Comparison of ENCODE assay signal across 8 cellular contexts in the genomic region with DNA sequence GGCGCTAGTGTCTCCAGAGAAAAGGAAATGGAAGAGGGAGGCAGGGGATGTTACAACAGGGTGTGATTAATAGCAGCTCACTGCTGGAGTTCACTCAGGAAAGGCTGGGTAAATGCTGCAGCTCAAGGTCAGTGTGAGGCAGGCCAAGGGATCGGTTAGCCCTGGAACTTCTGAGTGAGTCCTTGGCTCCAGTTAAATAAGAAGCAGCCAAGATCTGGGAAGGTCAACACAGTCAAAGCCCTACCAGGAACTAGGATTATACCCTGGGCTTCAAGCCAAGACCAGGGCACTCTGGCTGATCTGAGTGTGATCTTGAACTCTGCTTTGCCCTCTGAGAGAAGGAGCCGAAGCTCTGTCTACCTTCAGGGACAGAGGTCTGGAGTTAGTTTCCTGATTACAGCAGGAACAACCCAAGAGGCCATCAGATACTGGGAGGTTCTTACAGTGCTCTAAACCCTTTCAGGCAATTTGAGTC. TPM values are rescaled to one million over a fixed set of nuclear protein-coding genes. Genes with fewer than 3 reads are reported as not detected.
DNase-seq lines count a peak whose midpoint lies in the region; ATAC-seq lines count a peak whose summit lies in the region.

No MANE protein-coding gene starts in this region.

- DNase-seq in ELR (ENCODE audit: low read depth) (peak; percentile 18), RPMI7951 (ENCODE audit: low read depth) (peak; percentile 66), Right ventricle myocardium inferior (ENCODE audit: missing footprints) (no peak), renal cortical epithelial cell (ENCODE audit: low read depth) (peak; percentile 83), NCI-H2107 (lab: John Stamatoyannopoulos, UW) (no peak)
- DNase-seq in stimulated activated naive CD8-positive, alpha-beta T cell treated with anti-CD3 and anti-CD28 coated beads, Interleukin-15, Interleukin-2, amounts not matched to agents 100 U/mL and 50 U/mL, for 24 hours = no peak

- ATAC-seq in Right ventricle myocardium inferior (peak; percentile 96), GM19351 (IDR thresholded peaks at IDR 0.05; ENCODE audit: unreplicated experiment) (no peak), HG02981 (IDR thresholded peaks at IDR 0.05; ENCODE audit: unreplicated experiment) (no peak)
- ATAC-seq in stimulated activated naive CD8-positive, alpha-beta T cell treated with anti-CD3 and anti-CD28 coated beads, Interleukin-15, Interleukin-2, amounts not matched to agents 100 U/mL and 50 U/mL, for 24 hours = no peak

- intact Hi-C loops in Right ventricle myocardium inferior (cut with DNase I) = loop anchor here (5.0 kb wide), 2 partner anchors 46 to 104 kb away; a partner anchor contains a TSS

RNA-seq across cellular contexts. Expression of a gene that starts 44.3 kb away (rescaled TPM):
- total RNA-seq in RPMI7951 (2014; rRNA removed; shearing (Covaris generic)) = 16.8 and 17.4 TPM in 2 replicates
- total RNA-seq in Right ventricle myocardium inferior (56.2 TPM), renal cortical epithelial cell (105 and 188 TPM in 2 replicates)

Comparison
In these comparisons a context has a peak if more than half of its experiments do, and no peak if none do; other contexts are left out.
1. DNase-seq: peak in ELR (single experiment), RPMI7951 (single experiment) and renal cortical epithelial cell (single experiment); none in Right ventricle myocardium inferior (single experiment), stimulated activated naive CD8-positive, alpha-beta T cell treated with anti-CD3 and anti-CD28 coated beads, Interleukin-15, Interleukin-2, amounts not matched to agents 100 U/mL and 50 U/mL, for 24 hours (single experiment) and NCI-H2107 (single experiment).